17 cellular contexts compared by ENCODE assay signal in the genomic region with DNA sequence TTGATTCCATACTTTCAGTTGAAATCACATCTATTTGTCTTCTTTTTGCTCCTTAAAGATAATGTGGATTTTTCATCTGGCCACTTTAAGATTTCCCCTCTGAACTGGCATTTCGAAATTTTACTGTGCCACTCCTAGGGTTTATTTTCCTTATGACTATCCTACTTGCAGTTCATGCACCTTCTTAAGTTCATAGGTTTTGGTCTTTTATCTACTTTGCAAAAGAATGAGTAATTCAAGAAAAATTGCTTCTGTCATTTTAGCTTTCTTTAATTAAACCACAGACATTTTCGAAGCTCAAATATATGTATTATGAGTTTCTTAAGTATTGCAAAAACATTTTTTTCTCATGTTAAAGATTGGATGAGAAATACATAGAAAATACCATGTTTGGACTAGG.
DNase-seq lines count a peak whose midpoint lies in the region; ATAC-seq and TF ChIP-seq lines count a peak whose summit lies in the region.
"Had no signal": no experiment of that assay in that cellular context is flagged by ENCODE, and none has a peak within 500 bp of the region (broad histone marks: within the 10 kb centered on the region; RNA-seq: fewer than 3 reads in every experiment).

No MANE protein-coding gene starts in this region.

- H2AFZ ChIP-seq in mammary epithelial cell (ENCODE audit: low read depth, low read length) (no peak overlapping the region), PC-3 (ENCODE audit: low read length) (no peak overlapping the region)
- H2AFZ ChIP-seq: GM23338 had no signal

- H3K9me3 Mint-ChIP-seq in MCF 10A (ENCODE audit: unreplicated experiment) (peaks cover 7% of the 10 kb centered on the region), type B pancreatic cell (no peaks in the 10 kb centered on the region)
- H3K9me3 Mint-ChIP-seq: GM23338 had no signal

- in situ Hi-C loops in mammary epithelial cell (cut with MboI; ENCODE audit: low sequenced_read_pairs in 2 of 2) = no loop called here

- 0% methylated on average over 2 of the region's 2 CpGs for WGBS in mammary epithelial cell (ENCODE audit: low coverage, missing lambda C conversion rate)

- H3K27ac Mint-ChIP-seq in MCF 10A (ENCODE audit: low read depth, unreplicated experiment) (no peak overlapping the region), type B pancreatic cell (no peak overlapping the region)
- H3K27ac Mint-ChIP-seq: CD14-positive monocyte; CD4-positive, alpha-beta memory T cell; GM23338 had no signal

- no peaks in the 10 kb centered on the region for H3K9me2 ChIP-seq in PC-3 (replicated peaks; ENCODE audit: low read length)

- H3K9ac ChIP-seq in mammary epithelial cell (ENCODE audit: insufficient read depth, low read length) (no peak overlapping the region), PC-3 (ENCODE audit: low read length) (no peak overlapping the region)
- H3K9ac ChIP-seq: BLaER1 had no signal

- dilution Hi-C loops in mammary epithelial cell (cut with HindIII; ENCODE audit: low sequenced_read_pairs) = no loop called here

- CTCF ChIA-PET in MCF 10A (lab: Yijun Ruan, JAX) = interaction anchor here (1.2 kb wide), 1 partner anchor 140 kb away, joined by 4 read pairs; no protein-coding TSS in a partner anchor
- CTCF ChIA-PET in mammary epithelial cell (lab: Charles Lee; ENCODE audit: low non-redundant PET) = no interaction called here
- CTCF ChIA-PET in PC-3 (lab: Charles Lee) = no interaction called here

- no peaks in the 10 kb centered on the region for H3K4me1 ChIP-seq in mammary epithelial cell (ENCODE audit: insufficient read depth, low read length)
- no peaks in the 10 kb centered on the region for H3K4me1 ChIP-seq in PC-3 (ENCODE audit: insufficient read depth, low read length)
- H3K4me1 ChIP-seq in tibial artery = no peaks in the 10 kb centered on the region
- H3K4me1 ChIP-seq: BLaER1 had no signal

- no peaks in the 10 kb centered on the region for H3F3A ChIP-seq in PC-3 (ENCODE audit: low read length, unreplicated experiment)

- H3K4me1 Mint-ChIP-seq in MCF 10A (ENCODE audit: insufficient read depth, unreplicated experiment) = peaks cover 15% of the 10 kb centered on the region
- no peaks in the 10 kb centered on the region for H3K4me1 Mint-ChIP-seq in type B pancreatic cell (ENCODE audit: unreplicated experiment)
- H3K4me1 Mint-ChIP-seq: CD14-positive monocyte; CD4-positive, alpha-beta memory T cell; GM23338 had no signal

- H3K4me3 Mint-ChIP-seq in MCF 10A (ENCODE audit: unreplicated experiment) (no peak overlapping the region), type B pancreatic cell (no peak overlapping the region)
- H3K4me3 Mint-ChIP-seq: CD14-positive monocyte; CD4-positive, alpha-beta memory T cell; GM23338 had no signal

- POLR2A ChIA-PET in MCF 10A (lab: Yijun Ruan, JAX) = interaction anchor here (0.6 kb wide), 1 partner anchor 31 kb away, joined by 3 read pairs; no protein-coding TSS in a partner anchor
- POLR2A ChIA-PET in PC-3 (lab: Charles Lee; ENCODE audit: unreplicated experiment) = no interaction called here

- no peaks in the 10 kb centered on the region for H4K20me1 ChIP-seq in mammary epithelial cell (ENCODE audit: insufficient read depth, low read length)
- H4K20me1 ChIP-seq in PC-3 (ENCODE audit: low read length) = no peaks in the 10 kb centered on the region
- H4K20me1 ChIP-seq: BLaER1 had no signal

- H3K4me2 ChIP-seq in mammary epithelial cell (ENCODE audit: insufficient read depth, low read depth, low read length) (no peak overlapping the region), PC-3 (ENCODE audit: low read length) (no peak overlapping the region; the same call in 1 of the 2 replicates)
- H3K4me2 ChIP-seq: BLaER1, GM23338 had no signal

- peak; percentile 27; the same call in 1 of the 2 replicates for ATAC-seq in PC-3
- ATAC-seq: GM23338 had no signal

- peak; percentile 54 for DNase-seq in MCF 10A (ENCODE audit: unreplicated experiment)
- no peak for DNase-seq in mammary epithelial cell
- DNase-seq in PC-3 = peak; percentile 29
- DNase-seq in amniotic epithelial cell (ENCODE audit: low read depth) = peak; percentile 88
- DNase-seq in type B pancreatic cell (ENCODE audit: extremely low spot score, unreplicated experiment) = no peak
- DNase-seq in tibial artery = no peak
- no peak for DNase-seq in activated naive CD4-positive, alpha-beta T cell treated with anti-CD3 and anti-CD28 coated beads, Interleukin-2, amount 50 U/mL, for 16 hours
- no peak for DNase-seq in activated T-cell treated with anti-CD3 and anti-CD28 coated beads, Interleukin-2, amount 50 U/mL, for 48 hours
- DNase-seq: CD4-positive, alpha-beta memory T cell; DMS79 treated with DMSO at 0.1 percent for 48 hours; GF-D8; HCEC 1CT had no signal

- H3K27ac ChIP-seq in mammary epithelial cell (ENCODE audit: insufficient read depth, low read depth, low read length) = no peak overlapping the region
- no peak overlapping the region for H3K27ac ChIP-seq in PC-3 (ENCODE audit: low read length)
- no peak overlapping the region for H3K27ac ChIP-seq in tibial artery
- H3K27ac ChIP-seq: 22Rv1, BLaER1, HL-60 had no signal

- intact Hi-C loops in MCF 10A (cut with micrococcal nuclease) = no loop called here
- intact Hi-C loops in mammary epithelial cell (cut with micrococcal nuclease) = no loop called here
- intact Hi-C loops in PC-3 (cut with micrococcal nuclease) = no loop called here
- intact Hi-C loops in tibial artery (cut with DNase I; ENCODE audit: low total_unique reads) = no loop called here

- H3K79me2 ChIP-seq in mammary epithelial cell (ENCODE audit: insufficient read depth, low read length) (no peaks in the 10 kb centered on the region), PC-3 (ENCODE audit: low read length) (no peaks in the 10 kb centered on the region)

- H3K9me3 ChIP-seq in mammary epithelial cell (replicated peaks; ENCODE audit: insufficient read depth, low read length) = peaks cover 14% of the 10 kb centered on the region
- H3K9me3 ChIP-seq in PC-3 (ENCODE audit: low read length) = 0 out of 2 replicates have a peak, but pooled peaks cover 3% of the 10 kb centered on the region
- no peaks in the 10 kb centered on the region for H3K9me3 ChIP-seq in tibial artery
- H3K9me3 ChIP-seq: BLaER1 had no signal

- no peaks in the 10 kb centered on the region for H3K27me3 Mint-ChIP-seq in MCF 10A (ENCODE audit: insufficient read depth, unreplicated experiment)
- no peaks in the 10 kb centered on the region for H3K27me3 Mint-ChIP-seq in type B pancreatic cell
- H3K27me3 Mint-ChIP-seq: CD4-positive, alpha-beta memory T cell had no signal

- H3K27me3 ChIP-seq in mammary epithelial cell (ENCODE audit: insufficient read depth, low read length) = no peaks in the 10 kb centered on the region
- no peaks in the 10 kb centered on the region for H3K27me3 ChIP-seq in PC-3 (ENCODE audit: low read length)
- no peaks in the 10 kb centered on the region for H3K27me3 ChIP-seq in tibial artery
- H3K27me3 ChIP-seq: BLaER1 had no signal

- BruUV-seq in MCF 10A (replicated peaks; lab: Mats Ljungman, UMichigan) (no TSS peak), mammary epithelial cell (replicated peaks; lab: Mats Ljungman, UMichigan) (no TSS peak), PC-3 (replicated peaks; lab: Mats Ljungman, UMichigan) (no TSS peak)

- no peak overlapping the region for H3K4me3 ChIP-seq in mammary epithelial cell (replicated peaks in 1 of 3; ENCODE audit: insufficient read depth in 1 of 3, low read depth in 2 of 3, low read length in 3 of 3)
- no peak overlapping the region for H3K4me3 ChIP-seq in PC-3 (ENCODE audit: low read length)
- H3K4me3 ChIP-seq in tibial artery = no peak overlapping the region
- H3K4me3 ChIP-seq: BLaER1, GM23338 had no signal

- H3K36me3 ChIP-seq in mammary epithelial cell (ENCODE audit: insufficient read depth, low read length) (no peaks in the 10 kb centered on the region), PC-3 (ENCODE audit: low read depth, low read length) (no peaks in the 10 kb centered on the region), tibial artery (no peaks in the 10 kb centered on the region)
- H3K36me3 ChIP-seq: BLaER1 had no signal

- TF ChIP-seq CTCF in MCF 10A (IDR thresholded peaks at IDR 0.05; ENCODE audit: unreplicated experiment) (no peak), mammary epithelial cell (conservative IDR thresholded peaks at IDR 0.05 in 1 of 2, IDR thresholded peaks at IDR 0.05 in 1 of 2; ENCODE audit: extremely low read depth in 1 of 2, insufficient read depth in 1 of 2, low read depth in 1 of 2, low read length in 2 of 2) (no peak), PC-3 (conservative IDR thresholded peaks at IDR 0.05; ENCODE audit: low read depth, low read length) (no peak), type B pancreatic cell (conservative IDR thresholded peaks at IDR 0.05) (no peak), tibial artery (IDR thresholded peaks at IDR 0.05) (no peak)

- H3K36me3 Mint-ChIP-seq in MCF 10A (ENCODE audit: insufficient read depth, unreplicated experiment) (no peaks in the 10 kb centered on the region), type B pancreatic cell (no peaks in the 10 kb centered on the region)
- H3K36me3 Mint-ChIP-seq: CD14-positive monocyte; CD4-positive, alpha-beta memory T cell had no signal

Comparison
In these comparisons a context has a peak if more than half of its experiments do, and no peak if none do; other contexts are left out.
1. DNase-seq: peak in MCF 10A (single experiment), PC-3 (single experiment) and amniotic epithelial cell (single experiment); none in mammary epithelial cell (single experiment), type B pancreatic cell (single experiment), tibial artery (0 of 2), activated naive CD4-positive, alpha-beta T cell treated with anti-CD3 and anti-CD28 coated beads, Interleukin-2, amount 50 U/mL, for 16 hours (single experiment) and activated T-cell treated with anti-CD3 and anti-CD28 coated beads, Interleukin-2, amount 50 U/mL, for 48 hours (0 of 2).